ENCODE assay signal across 18 cellular contexts in the genomic region with DNA sequence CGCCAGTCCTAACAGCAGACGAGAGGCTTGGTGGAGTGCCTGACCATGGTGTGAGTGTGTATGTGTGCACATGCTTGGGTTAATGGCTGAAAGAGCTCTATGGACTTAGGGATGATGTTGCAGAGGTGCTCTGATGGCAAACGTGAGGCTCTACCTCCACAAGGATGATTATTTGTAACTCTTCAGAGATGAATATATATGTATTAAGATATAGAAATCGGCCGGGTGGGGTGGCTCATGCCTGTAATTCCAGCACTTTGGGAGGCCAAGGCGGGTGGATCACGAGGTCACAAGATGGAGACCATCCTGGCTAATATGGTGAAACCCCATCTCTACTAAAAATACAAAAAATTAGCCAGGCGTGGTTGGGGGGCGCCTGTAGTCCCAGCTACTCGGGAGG.
A peak's percentile ranks its signal among the peaks of the same experiment; 100 is the strongest.
DNase-seq lines count a peak whose midpoint lies in the region; ATAC-seq and TF ChIP-seq lines count a peak whose summit lies in the region.
"Had no signal": no experiment of that assay in that cellular context is flagged by ENCODE, and none has a peak within 500 bp of the region (broad histone marks: within the 10 kb centered on the region; RNA-seq: fewer than 3 reads in every experiment).

No MANE protein-coding gene starts in this region.

- H2BK5ac ChIP-seq in trophoblast cell (ENCODE audit: low read depth, low read length, poor library complexity) = no peak overlapping the region

- no peak overlapping the region for H3K14ac ChIP-seq in trophoblast cell (ENCODE audit: low read length)

- H4K20me1 ChIP-seq in smooth muscle cell (ENCODE audit: low read depth) = no peaks in the 10 kb centered on the region
- H4K20me1 ChIP-seq in Karpas-422 (ENCODE audit: insufficient read depth, low read depth, low read length) = no peaks in the 10 kb centered on the region
- H4K20me1 ChIP-seq: BLaER1 treated with 17β-estradiol and CSF1 and Interleukin-3, amounts not matched to agents 10 nM and 100 nM had no signal

- H3K4me2 ChIP-seq in trophoblast cell (ENCODE audit: low read length) = no peak overlapping the region
- no peak overlapping the region for H3K4me2 ChIP-seq in smooth muscle cell
- H3K4me2 ChIP-seq in Karpas-422 (ENCODE audit: low read depth, low read length, poor library complexity, severe bottlenecking) = no peak overlapping the region
- H3K4me2 ChIP-seq: A549; BLaER1 treated with 17β-estradiol and CSF1 and Interleukin-3, amounts not matched to agents 10 nM and 100 nM had no signal

- H3K79me1 ChIP-seq in trophoblast cell (ENCODE audit: low read length) = no peaks in the 10 kb centered on the region

- no CpG with 5 or more reads among the region's 10 CpGs for WGBS in trophoblast cell (ENCODE audit: extremely low coverage, insufficient coverage, insufficient read length)
- 93% methylated on average over 10 of the region's 10 CpGs for WGBS in smooth muscle cell (ENCODE audit: low lambda C conversion rate)

- H3K4ac ChIP-seq in trophoblast cell (ENCODE audit: low read depth, low read length) = no peak overlapping the region

- H3F3A ChIP-seq in smooth muscle cell (ENCODE audit: low read depth) = no peaks in the 10 kb centered on the region

- no peak overlapping the region for H4K8ac ChIP-seq in trophoblast cell (ENCODE audit: low read depth, low read length)

- H3K4me1 ChIP-seq in left ventricle myocardium inferior (no peaks in the 10 kb centered on the region), trophoblast cell (ENCODE audit: control insufficient read depth in 1 of 2, insufficient read depth in 2 of 2, low read length in 2 of 2) (no peaks in the 10 kb centered on the region), smooth muscle cell (ENCODE audit: low read depth) (no peaks in the 10 kb centered on the region), Karpas-422 (ENCODE audit: low read length) (no peaks in the 10 kb centered on the region)
- H3K4me1 ChIP-seq: A549; BLaER1 treated with 17β-estradiol and CSF1 and Interleukin-3, amounts not matched to agents 10 nM and 100 nM; Caco-2 had no signal

- H3K79me2 ChIP-seq in trophoblast cell (ENCODE audit: control insufficient read depth, insufficient read depth, low read length, poor library complexity) (no peaks in the 10 kb centered on the region), smooth muscle cell (ENCODE audit: low read depth) (no peaks in the 10 kb centered on the region), Karpas-422 (ENCODE audit: low read length) (no peaks in the 10 kb centered on the region)

- no peak for ATAC-seq in Right ventricle myocardium inferior
- no peak for ATAC-seq in HG02973 (IDR thresholded peaks at IDR 0.05; ENCODE audit: unreplicated experiment)
- ATAC-seq: A549; CD8-positive, alpha-beta T cell; GM12878 had no signal

- no peak overlapping the region for H3K18ac ChIP-seq in trophoblast cell (ENCODE audit: low read length)

- H3K23ac ChIP-seq in trophoblast cell (ENCODE audit: low read length) = no peak overlapping the region

- H3K9ac ChIP-seq in trophoblast cell (ENCODE audit: low read length) (peak overlapping the region; percentile 28), smooth muscle cell (ENCODE audit: low read depth) (no peak overlapping the region), Karpas-422 (ENCODE audit: low read length) (no peak overlapping the region)
- H3K9ac ChIP-seq: BLaER1 treated with 17β-estradiol and CSF1 and Interleukin-3, amounts not matched to agents 10 nM and 100 nM had no signal

- H2BK12ac ChIP-seq in trophoblast cell (ENCODE audit: low read length) = no peak overlapping the region

- no peaks in the 10 kb centered on the region for H3K9me2 ChIP-seq in Karpas-422 (replicated peaks; ENCODE audit: insufficient read depth, low read length)

- no peak overlapping the region for H2AFZ ChIP-seq in trophoblast cell (ENCODE audit: insufficient read depth, low read length, poor library complexity)
- H2AFZ ChIP-seq in smooth muscle cell (ENCODE audit: low read depth) = peak overlapping the region; percentile 38
- H2AFZ ChIP-seq in Karpas-422 (ENCODE audit: low read length) = no peak overlapping the region

- H3K36me3 ChIP-seq in left ventricle myocardium inferior (no peaks in the 10 kb centered on the region), trophoblast cell (ENCODE audit: control insufficient read depth in 1 of 2, insufficient read depth in 2 of 2, low read length in 2 of 2) (no peaks in the 10 kb centered on the region), smooth muscle cell (ENCODE audit: low read depth) (no peaks in the 10 kb centered on the region), Karpas-422 (ENCODE audit: insufficient read depth, low read length) (no peaks in the 10 kb centered on the region)
- H3K36me3 ChIP-seq: BLaER1 treated with 17β-estradiol and CSF1 and Interleukin-3, amounts not matched to agents 10 nM and 100 nM had no signal

- no peak overlapping the region for H2BK120ac ChIP-seq in trophoblast cell (ENCODE audit: insufficient read depth, low read length, poor library complexity)

- TF ChIP-seq CTCF in left ventricle myocardium inferior (IDR thresholded peaks at IDR 0.05; ENCODE audit: borderline replicate concordance) (no peak), smooth muscle cell (IDR thresholded peaks at IDR 0.05; ENCODE audit: borderline replicate concordance, insufficient read depth, poor library complexity, severe bottlenecking) (no peak)

- H3K9me3 ChIP-seq in left ventricle myocardium inferior (replicated peaks) (peaks cover 19% of the 10 kb centered on the region), trophoblast cell (ENCODE audit: insufficient read depth, low read depth, low read length) (no peaks in the 10 kb centered on the region), smooth muscle cell (replicated peaks; ENCODE audit: low read depth) (no peaks in the 10 kb centered on the region), Karpas-422 (ENCODE audit: low read length) (peaks cover 34% of the 10 kb centered on the region)
- H3K9me3 ChIP-seq: A549; BLaER1 treated with 17β-estradiol and CSF1 and Interleukin-3, amounts not matched to agents 10 nM and 100 nM; Caco-2 had no signal

- intact Hi-C loops in Right ventricle myocardium inferior (cut with DNase I) = no loop called here
- intact Hi-C loops in left ventricle myocardium inferior (cut with micrococcal nuclease) = no loop called here

- no peak overlapping the region for H4K12ac ChIP-seq in trophoblast cell (ENCODE audit: low read depth, low read length)

- H2AK5ac ChIP-seq in trophoblast cell (ENCODE audit: low read length) = no peak overlapping the region

- H3K4me3 ChIP-seq in left ventricle myocardium inferior = no peak overlapping the region
- H3K4me3 ChIP-seq in trophoblast cell (ENCODE audit: low read depth, low read length) = no peak overlapping the region
- no peak overlapping the region for H3K4me3 ChIP-seq in smooth muscle cell
- no peak overlapping the region for H3K4me3 ChIP-seq in Karpas-422 (ENCODE audit: low read length)
- H3K4me3 ChIP-seq: A549; BLaER1 treated with 17β-estradiol and CSF1 and Interleukin-3, amounts not matched to agents 10 nM and 100 nM; GM12878 had no signal

- H3K27me3 ChIP-seq in left ventricle myocardium inferior (ENCODE audit: low read depth) = no peaks in the 10 kb centered on the region
- no peaks in the 10 kb centered on the region for H3K27me3 ChIP-seq in trophoblast cell (ENCODE audit: insufficient read depth, low read length)
- no peaks in the 10 kb centered on the region for H3K27me3 ChIP-seq in smooth muscle cell (ENCODE audit: low read depth)
- H3K27me3 ChIP-seq in Karpas-422 (ENCODE audit: low read length) = no peaks in the 10 kb centered on the region
- H3K27me3 ChIP-seq: BLaER1 treated with 17β-estradiol and CSF1 and Interleukin-3, amounts not matched to agents 10 nM and 100 nM had no signal

- no peak overlapping the region for H4K91ac ChIP-seq in trophoblast cell (ENCODE audit: low read depth, low read length)

- DNase-seq in Right ventricle myocardium inferior (ENCODE audit: missing footprints) (peak; percentile 61), left ventricle myocardium inferior (no peak), trophoblast cell (no peak), smooth muscle cell (lab: John Stamatoyannopoulos, UW; ENCODE audit: unreplicated experiment) (no peak), Karpas-422 (no peak)
- DNase-seq: AML-193; Caco-2; Calu3; CD4-positive, alpha-beta T cell; CD8-positive, alpha-beta T cell; DMS79 treated with DMSO at 0.1 percent for 48 hours; GF-D8 had no signal

- no peak overlapping the region for H3K27ac ChIP-seq in left ventricle myocardium inferior (replicated peaks)
- H3K27ac ChIP-seq in trophoblast cell (ENCODE audit: low read depth, low read length) = no peak overlapping the region
- H3K27ac ChIP-seq in smooth muscle cell (ENCODE audit: low read depth) = no peak overlapping the region
- no peak overlapping the region for H3K27ac ChIP-seq in Karpas-422 (ENCODE audit: low read length)
- H3K27ac ChIP-seq: 22Rv1; A549; BLaER1 treated with 17β-estradiol and CSF1 and Interleukin-3, amounts not matched to agents 10 nM and 100 nM; C4-2B had no signal
